In genomic region chr9:133744528-133744927, GRCh38 we compare ENCODE assay signal across 1 cellular context. TPM values are rescaled to one million over a fixed set of nuclear protein-coding genes. Genes with fewer than 3 reads are reported as not detected.
"Had no signal": no experiment of that assay in that cellular context is flagged by ENCODE, and none has a peak within 500 bp of the region (broad histone marks: within the 10 kb centered on the region; RNA-seq: fewer than 3 reads in every experiment).

No MANE protein-coding gene starts in this region.

RNA-seq across cellular contexts. Expression of gene SARDH, which starts 6.4 kb away (rescaled TPM):
- total RNA-seq: foreskin keratinocyte had no signal
